ENCODE assay signal across 1 cellular context in genomic region chr4:28886934-28887333, GRCh38.
TF ChIP-seq lines count a peak whose summit lies in the region.

No MANE protein-coding gene starts in this region.

TF ChIP-seq in SK-N-SH, 30 proteins besides CTCF, POLR2A, EP300 and RAD21 (continued from another document):
- TF ChIP-seq MAX (IDR thresholded peaks at IDR 0.05; ENCODE audit: low read depth) (no peak), SIN3A (IDR thresholded peaks at IDR 0.05; ENCODE audit: borderline replicate concordance, low read depth, low read length) (no peak), POLR2AphosphoS5 (IDR thresholded peaks at IDR 0.05; ENCODE audit: low read depth, low read length) (no peak), NFIC (IDR thresholded peaks at IDR 0.05; ENCODE audit: borderline replicate concordance) (no peak), MXI1 (IDR thresholded peaks at IDR 0.05; ENCODE audit: low read depth, low read length) (no peak), USF1 (IDR thresholded peaks at IDR 0.05; ENCODE audit: borderline replicate concordance, low read depth) (no peak), GABPA (IDR thresholded peaks at IDR 0.05; ENCODE audit: low read depth) (no peak), EZH2phosphoT487 (IDR thresholded peaks at IDR 0.05; ENCODE audit: borderline replicate concordance, low read depth) (no peak), RCOR1 (IDR thresholded peaks at IDR 0.05; ENCODE audit: low read length) (no peak), FOXJ3 (CRISPR knock-in tag; IDR thresholded peaks at IDR 0.05) (no peak), ELF1 (IDR thresholded peaks at IDR 0.05) (no peak), CHD2 (IDR thresholded peaks at IDR 0.05; ENCODE audit: low read length, partially characterized antibody) (no peak), YY1 (IDR thresholded peaks at IDR 0.05; ENCODE audit: low read depth) (no peak), USF2 (IDR thresholded peaks at IDR 0.05; ENCODE audit: borderline replicate concordance, low read depth, low read length) (no peak)
TF ChIP-seq in SK-N-SH: peak in this region for 0.
